In the genomic region with DNA sequence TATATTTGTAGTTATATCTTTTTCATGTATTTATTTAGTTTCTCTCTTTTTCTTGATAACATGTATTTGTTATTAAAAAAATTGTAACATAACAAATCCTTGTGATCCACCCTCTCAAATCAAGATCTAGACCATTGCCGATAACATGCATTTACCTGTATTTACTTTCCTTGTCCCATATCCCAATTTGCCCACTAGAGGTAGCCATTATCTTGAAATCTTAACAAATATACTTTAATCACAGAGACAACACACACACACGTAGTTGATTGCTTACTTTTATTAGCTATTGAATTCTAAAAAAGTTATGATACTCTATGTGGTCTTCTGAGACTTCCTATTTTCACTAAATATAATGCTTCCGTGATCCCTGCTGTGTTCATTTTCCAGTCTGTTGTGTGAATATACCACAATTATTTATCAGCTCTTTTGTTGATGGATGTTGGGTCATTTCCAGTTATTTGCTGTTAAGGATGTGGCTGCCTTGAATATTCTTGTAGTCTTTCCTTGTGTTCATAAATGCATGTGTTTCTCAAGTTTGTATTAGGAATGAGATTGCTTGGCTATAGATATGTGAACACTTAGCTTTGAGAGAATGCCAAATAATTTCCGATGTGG, we compare ENCODE assay signal across 8 cellular contexts. TPM values are rescaled to one million over a fixed set of nuclear protein-coding genes. Genes with fewer than 3 reads are reported as not detected.
DNase-seq lines count a peak whose midpoint lies in the region; ATAC-seq and TF ChIP-seq lines count a peak whose summit lies in the region.

No MANE protein-coding gene starts in this region.

- H3K4me3 ChIP-seq in NB4 (ENCODE audit: low read depth, low read length) (no peak overlapping the region), mammary epithelial cell (replicated peaks in 1 of 3; ENCODE audit: insufficient read depth in 1 of 3, low read depth in 2 of 3, low read length in 3 of 3) (no peak overlapping the region)

- WGBS in mammary epithelial cell (ENCODE audit: low coverage, missing lambda C conversion rate), result 19% methylated on average over 4 of the region's 4 CpGs

- BruUV-seq in mammary epithelial cell (replicated peaks; lab: Mats Ljungman, UMichigan), result no TSS peak

- in situ Hi-C loops in mammary epithelial cell (cut with MboI; ENCODE audit: low sequenced_read_pairs in 2 of 2), result no loop called here

- intact Hi-C loops in mammary epithelial cell (cut with micrococcal nuclease), result loop anchor here (1.0 kb wide), 2 partner anchors 33 to 236 kb away; no protein-coding TSS in a partner anchor

- peak; percentile 38 for TF ChIP-seq CTCF in NB4 (IDR thresholded peaks at IDR 0.05; ENCODE audit: low read depth, low read length)
- TF ChIP-seq CTCF in mammary epithelial cell (conservative IDR thresholded peaks at IDR 0.05 in 1 of 2, IDR thresholded peaks at IDR 0.05 in 1 of 2; ENCODE audit: extremely low read depth in 1 of 2, insufficient read depth in 1 of 2, low read depth in 1 of 2, low read length in 2 of 2), result peak; percentile 64 to 73

- no peak for TF ChIP-seq POLR2A in NB4 (IDR thresholded peaks at IDR 0.05; ENCODE audit: extremely low read depth, insufficient read length)

- H4K20me1 ChIP-seq in mammary epithelial cell (ENCODE audit: insufficient read depth, low read length), result no peaks in the 10 kb centered on the region

- no peaks in the 10 kb centered on the region for H3K27me3 ChIP-seq in mammary epithelial cell (ENCODE audit: insufficient read depth, low read length)

- DNase-seq in EH (ENCODE audit: low read depth) (peak; percentile 24), NB4 (ENCODE audit: low read depth) (peak; percentile 48), mammary epithelial cell (peak; percentile 38), midbrain (lab: John Stamatoyannopoulos, UW) (peak; percentile 2)

- no peaks in the 10 kb centered on the region for H3K9me3 ChIP-seq in mammary epithelial cell (replicated peaks; ENCODE audit: insufficient read depth, low read length)

- H3K36me3 ChIP-seq in mammary epithelial cell (ENCODE audit: insufficient read depth, low read length), result no peaks in the 10 kb centered on the region

- H3K79me2 ChIP-seq in mammary epithelial cell (ENCODE audit: insufficient read depth, low read length), result no peaks in the 10 kb centered on the region

- dilution Hi-C loops in mammary epithelial cell (cut with HindIII; ENCODE audit: low sequenced_read_pairs), result no loop called here

- no peaks in the 10 kb centered on the region for H3K4me1 ChIP-seq in mammary epithelial cell (ENCODE audit: insufficient read depth, low read length)

- CTCF ChIA-PET in mammary epithelial cell (lab: Charles Lee; ENCODE audit: low non-redundant PET), result interaction anchor here (0.6 to 1.3 kb wide), 3 partner anchors 33 to 43 kb away, joined by 3 to 5 read pairs (median 4); no protein-coding TSS in a partner anchor

- no peak overlapping the region for H3K9ac ChIP-seq in mammary epithelial cell (ENCODE audit: insufficient read depth, low read length)

- H3K4me2 ChIP-seq in mammary epithelial cell (ENCODE audit: insufficient read depth, low read depth, low read length), result peak overlapping the region; percentile 36

- ATAC-seq in GM18867 (IDR thresholded peaks at IDR 0.05; ENCODE audit: unreplicated experiment), result no peak
- ATAC-seq in HG02678 (IDR thresholded peaks at IDR 0.05; ENCODE audit: unreplicated experiment), result no peak
- no peak for ATAC-seq in HG03457 (IDR thresholded peaks at IDR 0.05; ENCODE audit: unreplicated experiment)
- no peak for ATAC-seq in GM18517 (IDR thresholded peaks at IDR 0.05; ENCODE audit: unreplicated experiment)

- peak overlapping the region; percentile 64 for H2AFZ ChIP-seq in mammary epithelial cell (ENCODE audit: low read depth, low read length)

- H3K27ac ChIP-seq in mammary epithelial cell (ENCODE audit: insufficient read depth, low read depth, low read length), result no peak overlapping the region

RNA-seq across cellular contexts. Expression of a gene that starts 31.3 kb away (rescaled TPM):
- 10 to 100 TPM; 49.7 to 75.7 TPM for total RNA-seq in mammary epithelial cell
- 12.7 TPM for polyA plus RNA-seq in mammary epithelial cell
- 28.9 TPM for polyA minus RNA-seq in mammary epithelial cell
